ENCODE assay signal across 10 cellular contexts in genomic region chr1:234924450-234925355, GRCh38.
DNase-seq lines count a peak whose midpoint lies in the region; TF ChIP-seq lines count a peak whose summit lies in the region.
"Had no signal": no experiment of that assay in that cellular context is flagged by ENCODE, and none has a peak within 500 bp of the region (broad histone marks: within the 10 kb centered on the region; RNA-seq: fewer than 3 reads in every experiment).

No MANE protein-coding gene starts in this region.

- H3K27ac ChIP-seq in Peyer's patch (peak overlapping the region; percentile 65 to 77 (median 70)), epithelial cell of prostate (peak overlapping the region; percentile 68), parathyroid adenoma (peak overlapping the region; percentile 53)

- TF ChIP-seq POLR2A in Peyer's patch (IDR thresholded peaks at IDR 0.05): no peak

- H3K4me3 Mint-ChIP-seq in glutamatergic neuron (ENCODE audit: unreplicated experiment): no peak overlapping the region
- H3K4me3 Mint-ChIP-seq: neural crest cell had no signal

- H3K4me3 ChIP-seq in AG10803 (ENCODE audit: low read length): no peak overlapping the region
- no peak overlapping the region for H3K4me3 ChIP-seq in Peyer's patch
- H3K4me3 ChIP-seq in parathyroid adenoma (ENCODE audit: low read depth, low read length): no peak overlapping the region

- H3K4me2 ChIP-seq in parathyroid adenoma (ENCODE audit: low read length): no peak overlapping the region

- H3K4me1 ChIP-seq in Peyer's patch: peaks cover 0 to 13% (median 3%) of the 10 kb centered on the region in 4 donors
- no peaks in the 10 kb centered on the region for H3K4me1 ChIP-seq in parathyroid adenoma

- H3K9me3 ChIP-seq in Peyer's patch: no peaks in the 10 kb centered on the region
- no peaks in the 10 kb centered on the region for H3K9me3 ChIP-seq in parathyroid adenoma (ENCODE audit: control insufficient read depth, low read length)

- no peaks in the 10 kb centered on the region for H3K36me3 ChIP-seq in Peyer's patch
- no peaks in the 10 kb centered on the region for H3K36me3 ChIP-seq in parathyroid adenoma (ENCODE audit: control insufficient read depth, insufficient read depth, low read length)

- DNase-seq in AG10803 (ENCODE audit: low read depth): peak; percentile 33
- peak in 2 of 3 donors; percentile 9 to 44 for DNase-seq in Peyer's patch
- no peak for DNase-seq in epithelial cell of prostate (ENCODE audit: low read depth, low spot score)
- no peak for DNase-seq in activated gamma-delta T cell (lab: John Stamatoyannopoulos, UW)
- no peak for DNase-seq in occipital lobe (lab: John Stamatoyannopoulos, UW)
- DNase-seq in NCI-H1436 (lab: John Stamatoyannopoulos, UW): no peak
- no peak for DNase-seq in glutamatergic neuron
- DNase-seq: activated naive CD4-positive, alpha-beta T cell treated with anti-CD3 and anti-CD28 coated beads, Interleukin-2, amount 50 U/mL, for 16 hours had no signal

- H3K27me3 ChIP-seq in Peyer's patch (no peaks in the 10 kb centered on the region), parathyroid adenoma (ENCODE audit: control insufficient read depth, insufficient read depth, low read length) (no peaks in the 10 kb centered on the region)

- peaks cover 24% of the 10 kb centered on the region for H3K4me1 Mint-ChIP-seq in glutamatergic neuron (ENCODE audit: low read depth, unreplicated experiment)

- H3K27me3 Mint-ChIP-seq in glutamatergic neuron (ENCODE audit: unreplicated experiment): peaks cover 12% of the 10 kb centered on the region

- no peak overlapping the region for H3K9ac ChIP-seq in parathyroid adenoma

- no peak overlapping the region for H2AFZ ChIP-seq in parathyroid adenoma

- H3K9me3 Mint-ChIP-seq in glutamatergic neuron (ENCODE audit: unreplicated experiment): peaks cover 1% of the 10 kb centered on the region

- no peak for TF ChIP-seq CTCF in AG10803 (conservative IDR thresholded peaks at IDR 0.05; ENCODE audit: low read length)
- TF ChIP-seq CTCF in Peyer's patch (IDR thresholded peaks at IDR 0.05): no peak
- no peak for TF ChIP-seq CTCF in parathyroid adenoma (IDR thresholded peaks at IDR 0.05)
- no peak for TF ChIP-seq CTCF in glutamatergic neuron (IDR thresholded peaks at IDR 0.05; ENCODE audit: partially characterized antibody, unreplicated experiment)

- no peaks in the 10 kb centered on the region for H3K79me2 ChIP-seq in parathyroid adenoma

- H3K36me3 Mint-ChIP-seq in glutamatergic neuron (ENCODE audit: unreplicated experiment): no peaks in the 10 kb centered on the region

- H3K27ac Mint-ChIP-seq in glutamatergic neuron (ENCODE audit: unreplicated experiment): no peak overlapping the region

Comparison
In these comparisons a context has a peak if more than half of its experiments do, and no peak if none do; other contexts are left out.
1. DNase-seq: peak in AG10803 (single experiment) and Peyer's patch (2 of 3); none in epithelial cell of prostate (single experiment), activated gamma-delta T cell (single experiment), occipital lobe (single experiment), NCI-H1436 (single experiment) and glutamatergic neuron (single experiment).
2. Peak in every context shown above with its lines, with median percentiles within 50 percentile points of each other: H3K27ac ChIP-seq.